ENCODE assay signal across 8 cellular contexts in the genomic region with DNA sequence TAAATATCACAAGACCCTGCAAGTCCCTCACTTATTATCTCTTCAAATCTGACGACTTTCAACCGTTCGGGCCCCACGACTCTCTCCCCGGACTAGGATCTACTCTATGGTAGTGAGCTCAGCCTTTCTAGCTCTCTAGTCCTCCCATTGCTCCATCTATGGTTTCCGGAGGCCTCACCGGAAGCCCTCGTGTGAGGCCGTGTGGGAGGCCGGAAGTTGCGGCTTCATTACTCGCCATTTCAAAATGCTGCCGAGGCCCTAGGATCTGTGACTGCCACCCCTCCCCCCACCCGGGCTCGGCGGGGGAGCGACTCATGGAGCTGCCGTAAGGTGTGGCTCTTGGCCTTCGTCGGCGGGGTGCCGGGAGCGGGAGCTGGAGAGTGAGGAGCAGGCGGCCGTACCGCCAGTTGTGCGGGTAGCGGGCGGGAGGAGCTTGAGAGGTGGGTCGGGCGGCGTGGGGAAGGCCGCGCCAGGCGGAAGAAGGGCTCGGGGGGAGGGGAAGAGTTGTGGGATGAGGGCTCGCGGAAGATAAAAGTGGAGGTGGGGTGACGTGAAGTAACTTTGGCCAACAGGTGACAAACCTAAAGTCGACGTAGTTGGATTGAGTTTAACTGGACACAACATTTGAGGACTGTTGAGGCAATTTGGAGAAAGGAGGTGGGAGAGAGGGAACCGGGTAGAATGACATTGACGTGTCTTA. TPM values are rescaled to one million over a fixed set of nuclear protein-coding genes. Genes with fewer than 3 reads are reported as not detected.
DNase-seq lines count a peak whose midpoint lies in the region; ATAC-seq and TF ChIP-seq lines count a peak whose summit lies in the region.

A gene with protein sequence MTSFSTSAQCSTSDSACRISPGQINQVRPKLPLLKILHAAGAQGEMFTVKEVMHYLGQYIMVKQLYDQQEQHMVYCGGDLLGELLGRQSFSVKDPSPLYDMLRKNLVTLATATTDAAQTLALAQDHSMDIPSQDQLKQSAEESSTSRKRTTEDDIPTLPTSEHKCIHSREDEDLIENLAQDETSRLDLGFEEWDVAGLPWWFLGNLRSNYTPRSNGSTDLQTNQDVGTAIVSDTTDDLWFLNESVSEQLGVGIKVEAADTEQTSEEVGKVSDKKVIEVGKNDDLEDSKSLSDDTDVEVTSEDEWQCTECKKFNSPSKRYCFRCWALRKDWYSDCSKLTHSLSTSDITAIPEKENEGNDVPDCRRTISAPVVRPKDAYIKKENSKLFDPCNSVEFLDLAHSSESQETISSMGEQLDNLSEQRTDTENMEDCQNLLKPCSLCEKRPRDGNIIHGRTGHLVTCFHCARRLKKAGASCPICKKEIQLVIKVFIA (plus strand): TSS at position 227 of the 700 bp plus-strand sequence. CDS start 9,113 bp downstream, outside the sequence.

- H3K9me3 ChIP-seq in osteoblast (ENCODE audit: low read depth, low read length) (no peaks in the 10 kb centered on the region), testis (no peaks in the 10 kb centered on the region)

- H3K27ac ChIP-seq in osteoblast (ENCODE audit: low read depth, low read length), result peak within 1 kb of the TSS; percentile 88
- H3K27ac ChIP-seq in testis, result peak within 1 kb of the TSS; percentile 92 to 94

- H3K27me3 ChIP-seq in osteoblast (ENCODE audit: insufficient read depth, low read length) (no peaks in the 10 kb centered on the region), testis (no peaks in the 10 kb centered on the region)

- TF ChIP-seq POLR2A in testis (IDR thresholded peaks at IDR 0.05), result no peak

- H4K20me1 ChIP-seq in osteoblast (ENCODE audit: insufficient read depth, low read length), result peaks cover 24% of the 10 kb centered on the region

- peaks cover 21% of the 10 kb centered on the region for H3K4me1 ChIP-seq in osteoblast (ENCODE audit: insufficient read depth, low read length)
- no peaks in the 10 kb centered on the region for H3K4me1 ChIP-seq in testis

- peak within 1 kb of the TSS; percentile 85 for H3K4me2 ChIP-seq in osteoblast (ENCODE audit: insufficient read depth, low read length)

- H3K4me3 ChIP-seq in osteoblast (ENCODE audit: insufficient read depth, low read length) (peak within 1 kb of the TSS; percentile 100), testis (peak within 1 kb of the TSS; percentile 90 to 97)

- peak within 1 kb of the TSS; percentile 98 for H2AFZ ChIP-seq in osteoblast (ENCODE audit: low read length)

- H3K36me3 Mint-ChIP-seq in activated naive CD4-positive, alpha-beta T cell treated with anti-CD3 and anti-CD28 coated beads, Interleukin-2, amount 50 U/mL, for 72 hours, result peaks cover 16 to 18% of the 10 kb centered on the region in 2 donors

- H3K79me2 ChIP-seq in osteoblast (ENCODE audit: insufficient read depth, low read length), result peaks cover 50% of the 10 kb centered on the region

- peak; percentile 80 for DNase-seq in GM10266 (ENCODE audit: extremely low spot score)
- peak; percentile 97 for DNase-seq in NCI-H1105 treated with DMSO at 0.1 percent for 48 hours (lab: John Stamatoyannopoulos, UW)
- DNase-seq in SKM-1 (lab: John Stamatoyannopoulos, UW; ENCODE audit: unreplicated experiment), result peak; percentile 99
- DNase-seq in activated naive CD4-positive, alpha-beta T cell treated with anti-CD3 and anti-CD28 coated beads, Interleukin-2, amount 50 U/mL, for 72 hours (ENCODE audit: low spot score in 2 of 2), result peak; percentile 92 to 95
- DNase-seq in glomerular visceral epithelial cell (ENCODE audit: extremely low spot score), result peak; percentile 98
- DNase-seq in osteoblast (ENCODE audit: insufficient read length, low spot score, missing footprints), result peak; percentile 95
- peak; percentile 95 for DNase-seq in testis

- 0 to 1% methylated on average over 30 to 43 of the region's 43 CpGs for WGBS in testis, 2 donors

- H3K36me3 ChIP-seq in osteoblast (ENCODE audit: insufficient read depth, low read length) (peaks cover 15% of the 10 kb centered on the region), testis (ENCODE audit: low read depth, missing control alignments) (no peaks in the 10 kb centered on the region)

- TF ChIP-seq CTCF in GM10266 (IDR thresholded peaks at IDR 0.05; ENCODE audit: control insufficient read depth, insufficient read depth, low read depth, missing control alignments) (no peak), osteoblast (IDR thresholded peaks at IDR 0.05; ENCODE audit: extremely low read depth, low read depth, low read length) (no peak), testis (IDR thresholded peaks at IDR 0.05) (peak in 1 of 3 experiments; percentile 0)

- peak; percentile 83 for ATAC-seq in HG02678 (IDR thresholded peaks at IDR 0.05; ENCODE audit: unreplicated experiment)
- peak; percentile 87 to 89 for ATAC-seq in activated naive CD4-positive, alpha-beta T cell treated with anti-CD3 and anti-CD28 coated beads, Interleukin-2, amount 50 U/mL, for 72 hours

- no peaks in the 10 kb centered on the region for H3K9me3 Mint-ChIP-seq in activated naive CD4-positive, alpha-beta T cell treated with anti-CD3 and anti-CD28 coated beads, Interleukin-2, amount 50 U/mL, for 72 hours

- H3K27ac Mint-ChIP-seq in activated naive CD4-positive, alpha-beta T cell treated with anti-CD3 and anti-CD28 coated beads, Interleukin-2, amount 50 U/mL, for 72 hours, result no peak within 1 kb of the TSS

- intact Hi-C loops in testis (cut with DNase I; ENCODE audit: low total_unique reads), result no loop called here

RNA-seq across cellular contexts. Expression of the gene that starts here (rescaled TPM):
- 10 to 100 TPM; 87.2 to 97.9 TPM for total RNA-seq in activated naive CD4-positive, alpha-beta T cell treated with anti-CD3 and anti-CD28 coated beads, Interleukin-2, amount 50 U/mL, for 72 hours
- 40.2 and 47.7 TPM in 2 replicates for total RNA-seq in osteoblast
- 100 to 1,000 TPM in 1 of 2 donors, 10 to 100 TPM in 1; 96.2 to 110 TPM for total RNA-seq in testis
- polyA plus RNA-seq in testis (ENCODE audit: insufficient read depth, low read depth, low replicate concordance), result 43.3 TPM

Comparison
In these comparisons a context has a peak if more than half of its experiments do, and no peak if none do; other contexts are left out.
1. Peak in every context shown above with its lines: DNase-seq, ATAC-seq, H3K4me3 ChIP-seq and H3K27ac ChIP-seq.